ENCODE assay signal across 9 cellular contexts in the genomic region with DNA sequence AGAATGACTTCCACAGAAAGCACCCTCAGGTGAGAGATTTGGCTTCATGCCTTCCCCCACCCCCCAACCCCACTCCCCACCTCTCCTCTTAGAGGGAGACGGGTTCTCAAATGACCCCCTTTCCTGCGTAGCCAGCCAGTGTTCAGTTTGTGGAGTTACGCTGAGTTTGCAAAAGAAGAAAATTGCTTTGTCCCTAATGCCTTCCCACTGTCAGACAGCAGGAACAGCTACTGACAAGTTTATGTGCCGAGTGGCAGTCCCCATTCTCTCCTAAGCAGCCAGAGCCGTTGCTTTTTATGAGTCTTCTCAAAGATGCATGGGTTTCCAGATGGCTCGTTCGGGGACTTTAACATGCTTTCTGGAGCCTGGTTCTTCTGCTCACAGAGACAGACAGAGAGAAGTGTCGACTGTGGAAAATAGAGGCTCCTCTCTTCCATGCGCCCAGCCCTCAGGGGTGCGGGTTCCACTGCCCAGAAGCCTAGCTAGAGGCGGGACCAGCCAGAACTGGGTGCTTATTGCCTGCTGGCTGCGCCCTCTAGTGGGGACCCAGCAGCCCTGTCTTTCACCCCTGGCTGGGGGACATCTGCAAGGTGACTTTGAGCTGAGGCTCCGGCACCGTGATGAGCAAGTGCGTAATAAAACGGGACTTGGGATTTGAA.
DNase-seq lines count a peak whose midpoint lies in the region; ATAC-seq, FAIRE-seq and TF ChIP-seq lines count a peak whose summit lies in the region.
"Had no signal": no experiment of that assay in that cellular context is flagged by ENCODE, and none has a peak within 500 bp of the region (broad histone marks: within the 10 kb centered on the region; RNA-seq: fewer than 3 reads in every experiment).

No MANE protein-coding gene starts in this region.

- CTCF ChIA-PET in activated B cell treated with CpG ODN at 0.5 μM for 24 hours (lab: Charles Lee) = interaction anchor here (0.6 to 7.0 kb wide), 56 partner anchors 9 to 542 kb away, joined by 3 to 114 read pairs (median 4); partner anchors contain the start of gene CCDC182

- no peak overlapping the region for H3K4me3 Mint-ChIP-seq in activated B cell treated with CpG ODN at 0.5 μM for 24 hours

- H3K9me1 ChIP-seq in keratinocyte (ENCODE audit: control insufficient read depth, extremely low read depth, insufficient read depth, low read length) = no peaks in the 10 kb centered on the region

- H3K79me2 ChIP-seq in keratinocyte (ENCODE audit: control insufficient read depth, insufficient read depth, low read length) = no peaks in the 10 kb centered on the region

- dilution Hi-C loops in keratinocyte (cut with MboI; ENCODE audit: extremely low pct_ligation_motif_present, low sequenced_read_pairs) = no loop called here

- peak overlapping the region; percentile 18 for H3K9ac ChIP-seq in keratinocyte (ENCODE audit: control insufficient read depth, extremely low read depth, insufficient read depth, low read length)

- peaks cover 22% of the 10 kb centered on the region for H3K36me3 Mint-ChIP-seq in activated B cell treated with CpG ODN at 0.5 μM for 24 hours (ENCODE audit: low read depth)

- H3K4me3 ChIP-seq in bronchial epithelial cell (ENCODE audit: low read depth, low read length) (no peak overlapping the region), keratinocyte (ENCODE audit: control insufficient read depth in 2 of 3, extremely low read depth in 1 of 3, insufficient read depth in 2 of 3, low read depth in 1 of 3, low read length in 3 of 3) (no peak overlapping the region)

- intact Hi-C loops in activated B cell treated with CpG ODN at 0.5 μM for 24 hours (cut with micrococcal nuclease) = loop anchor here (1.0 to 5.0 kb wide), 7 partner anchors 66 to 541 kb away; partner anchors contain the start of genes CCDC182 and MSI2

- H3K4me1 Mint-ChIP-seq in activated B cell treated with CpG ODN at 0.5 μM for 24 hours = peaks cover 9% of the 10 kb centered on the region

- no peak overlapping the region for H3K27ac ChIP-seq in keratinocyte (ENCODE audit: control insufficient read depth, insufficient read depth, low read length)

- peak; percentile 38 for DNase-seq in DMS153 (lab: John Stamatoyannopoulos, UW)
- DNase-seq in NCI-H2196 (lab: John Stamatoyannopoulos, UW; ENCODE audit: unreplicated experiment) = peak; percentile 64
- peak; percentile 56 for DNase-seq in activated B cell treated with CpG ODN at 0.5 μM for 24 hours
- DNase-seq in bronchial epithelial cell (ENCODE audit: low read depth) = no peak
- DNase-seq in keratinocyte (ENCODE audit: low read depth, low spot score) = peak; percentile 44
- peak; percentile 38 to 53 for DNase-seq in stimulated activated CD4-positive, alpha-beta T cell treated with anti-CD3 and anti-CD28 coated beads, Interleukin-1b, Interleukin-23, amount 100 ng/mL, for 4 hours (ENCODE audit: low read depth in 2 of 2)

- H2AFZ ChIP-seq in keratinocyte (ENCODE audit: control insufficient read depth, low read length) = peak overlapping the region; percentile 12

- H3K27me3 Mint-ChIP-seq in activated B cell treated with CpG ODN at 0.5 μM for 24 hours = no peaks in the 10 kb centered on the region

- no peaks in the 10 kb centered on the region for H3K9me3 Mint-ChIP-seq in activated B cell treated with CpG ODN at 0.5 μM for 24 hours

- TF ChIP-seq CTCF in activated B cell treated with CpG ODN at 0.5 μM for 24 hours (IDR thresholded peaks at IDR 0.05) = peak; percentile 88
- TF ChIP-seq CTCF in bronchial epithelial cell (IDR thresholded peaks at IDR 0.05; ENCODE audit: insufficient read depth, low read length, severe bottlenecking) = peak; percentile 95
- peak; percentile 91 to 98 (median 96) for TF ChIP-seq CTCF in keratinocyte (optimal IDR thresholded peaks at IDR 0.05 in 1 of 3, IDR thresholded peaks at IDR 0.05 in 1 of 3, conservative IDR thresholded peaks at IDR 0.05 in 1 of 3; ENCODE audit: extremely low read depth in 1 of 3, insufficient read depth in 2 of 3, low read length in 3 of 3)

- H3K27me3 ChIP-seq in bronchial epithelial cell (ENCODE audit: control insufficient read depth, insufficient read depth, low read length) = no peaks in the 10 kb centered on the region
- no peaks in the 10 kb centered on the region for H3K27me3 ChIP-seq in keratinocyte (ENCODE audit: control insufficient read depth, extremely low read depth, insufficient read depth, low read length)

- H3K4me2 ChIP-seq in keratinocyte (ENCODE audit: control insufficient read depth, extremely low read depth, insufficient read depth, low read depth, low read length) = peak overlapping the region; percentile 63

- H4K20me1 ChIP-seq in keratinocyte (ENCODE audit: control insufficient read depth, extremely low read depth, insufficient read depth, low read length) = no peaks in the 10 kb centered on the region

- POLR2A ChIA-PET in activated B cell treated with CpG ODN at 0.5 μM for 24 hours (lab: Charles Lee) = interaction anchor here (0.8 to 2.4 kb wide), 6 partner anchors 47 to 429 kb away, joined by 3 to 9 read pairs (median 6); no protein-coding TSS in a partner anchor

- H3K36me3 ChIP-seq in bronchial epithelial cell (ENCODE audit: control insufficient read depth, insufficient read depth, low read length) = no peaks in the 10 kb centered on the region
- H3K36me3 ChIP-seq in keratinocyte (ENCODE audit: control insufficient read depth in 2 of 2, extremely low read depth in 1 of 2, insufficient read depth in 2 of 2, low read length in 2 of 2) = peaks cover 0 to 2% of the 10 kb centered on the region in 2 experiments

- no peak for FAIRE-seq in bronchial epithelial cell (lab: Jason Lieb, UNC)
- peak; percentile 13 for FAIRE-seq in keratinocyte (lab: Jason Lieb, UNC)
- FAIRE-seq: colon had no signal

- no peaks in the 10 kb centered on the region for H3K9me3 ChIP-seq in keratinocyte (ENCODE audit: control insufficient read depth, low read depth, low read length)

- H3K27ac Mint-ChIP-seq in activated B cell treated with CpG ODN at 0.5 μM for 24 hours = no peak overlapping the region

- ATAC-seq in HG02588 (IDR thresholded peaks at IDR 0.05; ENCODE audit: unreplicated experiment) (peak; percentile 62), activated B cell treated with CpG ODN at 0.5 μM for 24 hours (ENCODE audit: low read depth) (peak; percentile 91), GM21528 (IDR thresholded peaks at IDR 0.05; ENCODE audit: low FRiP score, unreplicated experiment) (no peak)

- peaks cover 31% of the 10 kb centered on the region for H3K4me1 ChIP-seq in keratinocyte (ENCODE audit: control insufficient read depth, extremely low read depth, insufficient read depth, low read length)
